In the genomic region with DNA sequence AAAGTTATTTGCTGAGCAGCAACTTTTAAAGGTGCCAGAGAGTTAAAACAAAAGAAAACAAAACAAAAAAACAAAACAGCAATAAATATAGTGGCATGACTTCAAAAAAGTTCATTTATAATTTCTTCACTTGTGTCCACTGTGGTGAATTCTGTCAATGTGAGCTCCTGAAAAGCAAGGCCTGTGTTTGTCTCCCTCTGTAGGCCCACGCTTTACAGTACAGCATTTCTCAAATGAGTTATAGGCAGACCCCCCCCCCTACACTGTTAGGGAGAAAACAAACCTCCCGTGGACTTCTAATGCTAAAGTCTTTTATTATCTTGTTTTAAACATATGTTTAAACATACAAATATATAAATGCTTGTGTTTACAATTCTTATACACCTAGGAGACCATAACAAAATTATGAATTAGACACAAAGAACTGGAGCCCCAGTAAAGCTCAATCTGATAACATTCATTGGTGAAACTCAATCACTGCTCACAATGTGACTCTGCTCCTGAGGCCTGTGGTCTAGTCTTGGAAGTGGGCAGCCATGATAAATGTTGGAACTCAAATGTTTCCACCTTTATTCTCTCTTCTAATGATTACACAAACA, we compare ENCODE assay signal across 8 cellular contexts. TPM values are rescaled to one million over a fixed set of nuclear protein-coding genes. Genes with fewer than 3 reads are reported as not detected.
DNase-seq lines count a peak whose midpoint lies in the region; ATAC-seq and TF ChIP-seq lines count a peak whose summit lies in the region.

No MANE protein-coding gene starts in this region.

- POLR2A ChIA-PET in CD4-positive, alpha-beta memory T cell (lab: Charles Lee; ENCODE audit: partially characterized antibody) = no interaction called here

- intact Hi-C loops in CD4-positive, alpha-beta memory T cell (cut with micrococcal nuclease) = no loop called here

- no peak overlapping the region for H3K9ac ChIP-seq in parathyroid adenoma

- DNase-seq in AG09309 (ENCODE audit: low read depth) (no peak), HAP-1 (ENCODE audit: low spot score in 2 of 2) (peak; percentile 24 to 44), RWPE2 (ENCODE audit: low spot score) (no peak), fibroblast of the aortic adventitia (ENCODE audit: low read depth) (peak; percentile 66)
- DNase-seq in CD4-positive, alpha-beta memory T cell = no peak
- no peak for DNase-seq in central memory CD4-positive, alpha-beta T cell

- H3K4me1 ChIP-seq in HAP-1 (no peaks in the 10 kb centered on the region), RWPE2 (ENCODE audit: insufficient read depth, poor library complexity, severe bottlenecking) (no peaks in the 10 kb centered on the region), parathyroid adenoma (no peaks in the 10 kb centered on the region)
- no peaks in the 10 kb centered on the region for H3K4me1 ChIP-seq in CD4-positive, alpha-beta memory T cell (ENCODE audit: insufficient read depth, low read length)

- in situ Hi-C loops in HAP-1 (cut with MboI; ENCODE audit: low sequenced_read_pairs) = loop anchor here (10.0 kb wide), 1 partner anchor 172 kb away; a partner anchor contains a TSS

- H3K36me3 ChIP-seq in HAP-1 (replicated peaks) = no peaks in the 10 kb centered on the region
- no peaks in the 10 kb centered on the region for H3K36me3 ChIP-seq in RWPE2 (ENCODE audit: low read depth)
- H3K36me3 ChIP-seq in parathyroid adenoma (ENCODE audit: control insufficient read depth, insufficient read depth, low read length) = no peaks in the 10 kb centered on the region
- H3K36me3 ChIP-seq in CD4-positive, alpha-beta memory T cell (ENCODE audit: insufficient read depth, low read length) = no peaks in the 10 kb centered on the region

- H3K9me3 ChIP-seq in HAP-1 (no peaks in the 10 kb centered on the region), RWPE2 (ENCODE audit: severe bottlenecking) (no peaks in the 10 kb centered on the region), parathyroid adenoma (ENCODE audit: control insufficient read depth, low read length) (no peaks in the 10 kb centered on the region)
- H3K9me3 ChIP-seq in CD4-positive, alpha-beta memory T cell (ENCODE audit: control insufficient read depth in 1 of 2, low read length in 2 of 2) = no peaks in the 10 kb centered on the region

- H3K4me3 ChIP-seq in AG09309 (ENCODE audit: control insufficient read depth, low read depth, low read length) (no peak overlapping the region), HAP-1 (no peak overlapping the region), RWPE2 (ENCODE audit: severe bottlenecking) (no peak overlapping the region), fibroblast of the aortic adventitia (ENCODE audit: low read depth, low read length) (no peak overlapping the region), parathyroid adenoma (ENCODE audit: low read depth, low read length) (no peak overlapping the region)
- no peak overlapping the region for H3K4me3 ChIP-seq in CD4-positive, alpha-beta memory T cell (ENCODE audit: low read length in 2 of 2)

- peaks cover 0 to 3% (median 3%) of the 10 kb centered on the region in 4 donors for H3K4me1 Mint-ChIP-seq in CD4-positive, alpha-beta memory T cell

- no peak overlapping the region for H3K4me2 ChIP-seq in parathyroid adenoma (ENCODE audit: low read length)

- ATAC-seq in RWPE2 (ENCODE audit: low read depth) (peak; percentile 85), GM18909 (IDR thresholded peaks at IDR 0.05; ENCODE audit: poor library complexity, unreplicated experiment) (no peak)

- no peak overlapping the region for H3K27ac Mint-ChIP-seq in CD4-positive, alpha-beta memory T cell

- CTCF ChIA-PET in CD4-positive, alpha-beta memory T cell (lab: Charles Lee; ENCODE audit: partially characterized antibody) = no interaction called here

- H3K4me3 Mint-ChIP-seq in CD4-positive, alpha-beta memory T cell = no peak overlapping the region

- peaks cover 0 to under 1% (median 0%) of the 10 kb centered on the region in 8 donors for H3K9me3 Mint-ChIP-seq in CD4-positive, alpha-beta memory T cell

- H3K27ac ChIP-seq in RWPE2 (ENCODE audit: poor library complexity, severe bottlenecking) = no peak overlapping the region
- H3K27ac ChIP-seq in parathyroid adenoma = no peak overlapping the region
- H3K27ac ChIP-seq in CD4-positive, alpha-beta memory T cell (ENCODE audit: low read depth, low read length) = no peak overlapping the region

- H3K27me3 Mint-ChIP-seq in CD4-positive, alpha-beta memory T cell = peaks cover 3 to 11% of the 10 kb centered on the region in 2 donors

- H2AFZ ChIP-seq in parathyroid adenoma = no peak overlapping the region

- no peaks in the 10 kb centered on the region for H3K79me2 ChIP-seq in parathyroid adenoma

- TF ChIP-seq CTCF in AG09309 (IDR thresholded peaks at IDR 0.05; ENCODE audit: control insufficient read depth, insufficient read depth, low read depth, low read length, missing control alignments) (peak; percentile 79), RWPE2 (IDR thresholded peaks at IDR 0.05; ENCODE audit: poor library complexity, severe bottlenecking) (peak; percentile 82), fibroblast of the aortic adventitia (IDR thresholded peaks at IDR 0.05; ENCODE audit: insufficient read depth, low read length) (peak; percentile 78), parathyroid adenoma (IDR thresholded peaks at IDR 0.05) (peak; percentile 32)

- peaks cover 13% of the 10 kb centered on the region; the same call in 1 of the 2 replicates for H3K27me3 ChIP-seq in HAP-1 (ENCODE audit: low read depth)
- H3K27me3 ChIP-seq in RWPE2 (ENCODE audit: insufficient read depth, poor library complexity, severe bottlenecking) = no peaks in the 10 kb centered on the region
- H3K27me3 ChIP-seq in parathyroid adenoma (ENCODE audit: control insufficient read depth, insufficient read depth, low read length) = no peaks in the 10 kb centered on the region
- peaks cover 1% of the 10 kb centered on the region for H3K27me3 ChIP-seq in CD4-positive, alpha-beta memory T cell (ENCODE audit: insufficient read depth, low read length)

- H3K36me3 Mint-ChIP-seq in CD4-positive, alpha-beta memory T cell = no peaks in the 10 kb centered on the region

RNA-seq across cellular contexts. Expression of a gene that starts 47.0 kb away (rescaled TPM):
- 30.9 and 92.7 TPM in 2 replicates for total RNA-seq in fibroblast of the aortic adventitia (ENCODE audit: low replicate concordance)
- total RNA-seq in CD4-positive, alpha-beta memory T cell = 10 to 100 TPM; 21.8 to 22.8 TPM
- 10 to 100 TPM; 31.1 to 63.7 TPM for polyA plus RNA-seq in CD4-positive, alpha-beta memory T cell

Comparison
In these comparisons a context has a peak if more than half of its experiments do, and no peak if none do; other contexts are left out.
1. DNase-seq: peak in HAP-1 (2 of 2) and fibroblast of the aortic adventitia (single experiment); none in AG09309 (single experiment), RWPE2 (single experiment), CD4-positive, alpha-beta memory T cell (0 of 5) and central memory CD4-positive, alpha-beta T cell (single experiment).
2. CTCF ChIP-seq: peak in every context shown above with its lines; median percentile 82 in RWPE2; 79 in AG09309; 78 in fibroblast of the aortic adventitia; 32 in parathyroid adenoma.